In the genomic region with DNA sequence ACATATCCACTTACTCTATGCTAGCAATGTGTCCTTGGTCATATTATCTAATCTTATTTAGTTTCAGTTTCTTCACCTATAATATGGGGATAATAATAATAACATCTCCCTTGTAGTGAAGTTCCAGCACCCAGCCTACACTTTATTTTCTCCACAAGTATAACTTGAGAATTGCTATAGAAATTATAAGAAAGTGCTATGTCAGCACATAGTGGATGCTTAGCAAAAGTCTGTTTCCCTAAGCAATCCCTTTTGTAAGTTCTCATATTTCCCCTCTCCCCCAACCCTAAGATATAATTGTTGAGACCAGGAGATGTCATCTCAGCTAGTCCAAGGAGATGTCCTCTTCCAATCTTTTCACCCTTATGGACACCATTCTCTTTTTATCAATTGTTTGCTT, we compare ENCODE assay signal across 27 cellular contexts.
"Had no signal": no experiment of that assay in that cellular context is flagged by ENCODE, and none has a peak within 500 bp of the region (broad histone marks: within the 10 kb centered on the region; RNA-seq: fewer than 3 reads in every experiment).

No MANE protein-coding gene starts in this region.

- H3K27me3 ChIP-seq: ovary, right atrium auricular region, testis, thyroid gland, transverse colon, upper lobe of left lung, vagina had no signal

- H3K9me3 Mint-ChIP-seq: immature natural killer cell, natural killer cell had no signal

- H3K4me1 ChIP-seq: right atrium auricular region, stomach, testis, thyroid gland, transverse colon, upper lobe of left lung, vagina had no signal

- H3K36me3 ChIP-seq: left ventricle myocardium inferior, ovary, right atrium auricular region, stomach, thyroid gland, transverse colon, upper lobe of left lung, vagina had no signal

- H3K9me3 ChIP-seq: ovary, right atrium auricular region, testis, thyroid gland, transverse colon, upper lobe of left lung, vagina had no signal

- H3K27ac Mint-ChIP-seq: immature natural killer cell; mesothelial cell of epicardium; naive B cell; natural killer cell; progenitor cell of endocrine pancreas; stimulated activated naive B cell treated with anti-CD40 and anti-IgM and Interleukin-4, amounts not matched to agents 10 μg/mL and 1 μg/mL and 100 μg/mL, for 72 hours had no signal

- H3K4me3 ChIP-seq: left ventricle myocardium inferior, lung, ovary, right atrium auricular region, skin epidermis, stomach, testis, thyroid gland, transverse colon, upper lobe of left lung, vagina had no signal

- H3K4me3 Mint-ChIP-seq: immature natural killer cell; mesothelial cell of epicardium; naive B cell; natural killer cell; stimulated activated naive B cell treated with anti-CD40 and anti-IgM and Interleukin-4, amounts not matched to agents 10 μg/mL and 1 μg/mL and 100 μg/mL, for 72 hours had no signal

- ATAC-seq: natural killer cell; sciatic nerve; stimulated activated naive B cell treated with anti-CD40 and anti-IgM and Interleukin-4, amounts not matched to agents 10 μg/mL and 1 μg/mL and 100 μg/mL, for 72 hours had no signal

- H3K4me1 Mint-ChIP-seq: natural killer cell had no signal

- H3K36me3 Mint-ChIP-seq: mesothelial cell of epicardium, natural killer cell had no signal

- H3K27me3 Mint-ChIP-seq: progenitor cell of endocrine pancreas; stimulated activated naive B cell treated with anti-CD40 and anti-IgM and Interleukin-4, amounts not matched to agents 10 μg/mL and 1 μg/mL and 100 μg/mL, for 72 hours had no signal

- H3K27ac ChIP-seq: left ventricle myocardium inferior, ovary, right atrium auricular region, skin epidermis, stomach, testis, thyroid gland, transverse colon, upper lobe of left lung, vagina had no signal

- DNase-seq: hypothalamus; immature natural killer cell; kidney; left ventricle myocardium inferior; mesendoderm; naive B cell; natural killer cell; ovary; stimulated activated CD4-positive, alpha-beta T cell treated with anti-CD3 and anti-CD28 coated beads, Interleukin-12 subunit alpha, Interleukin-12 subunit beta, amount 100 ng/mL, for 4 hours; stimulated activated CD4-positive, alpha-beta T cell treated with anti-CD3 and anti-CD28 coated beads, Interleukin-15, amount 100 ng/mL, for 24 hours; stimulated activated CD4-positive, alpha-beta T cell treated with anti-CD3 and anti-CD28 coated beads, Interleukin-2, amount 100 ng/mL, for 24 hours; stimulated activated CD4-positive, alpha-beta T cell treated with anti-CD3 and anti-CD28 coated beads, Interleukin-4, amount 100 ng/mL, for 1 hour; stimulated activated naive B cell treated with anti-CD40 and anti-IgM and Interleukin-4, amounts not matched to agents 10 μg/mL and 1 μg/mL and 100 μg/mL, for 72 hours; stimulated activated naive CD8-positive, alpha-beta T cell treated with anti-CD3 and anti-CD28 coated beads, Interleukin-15, Interleukin-2, amounts not matched to agents 100 U/mL and 50 U/mL, for 24 hours; stomach; testis; thyroid gland; transverse colon; upper lobe of left lung had no signal

- FAIRE-seq: islet of Langerhans, kidney had no signal
